In genomic region chr11:69295995-69296889, GRCh38 we compare ENCODE assay signal across 10 cellular contexts. TPM values are rescaled to one million over a fixed set of nuclear protein-coding genes. Genes with fewer than 3 reads are reported as not detected.
DNase-seq lines count a peak whose midpoint lies in the region; ATAC-seq and FAIRE-seq lines count a peak whose summit lies in the region.
"Had no signal": no experiment of that assay in that cellular context is flagged by ENCODE, and none has a peak within 500 bp of the region (broad histone marks: within the 10 kb centered on the region; RNA-seq: fewer than 3 reads in every experiment).

No MANE protein-coding gene starts in this region.

- H3K4me3 Mint-ChIP-seq in T-helper 2 cell treated with Interferon-gamma antibody and Interleukin-4, amounts not matched to agents 5 μg/mL and 100 μg/mL, for 36 hours = peak overlapping the region; percentile 88
- no peak overlapping the region for H3K4me3 Mint-ChIP-seq in activated naive CD4-positive, alpha-beta T cell treated with anti-CD3 and anti-CD28 coated beads for 36 hours

- no peak for DNase-seq in T-helper 2 cell treated with Interferon-gamma antibody and Interleukin-4, amounts not matched to agents 5 μg/mL and 100 μg/mL, for 36 hours (ENCODE audit: low spot score)
- no peak for DNase-seq in T-helper 2 cell
- DNase-seq in T1000 (lab: John Stamatoyannopoulos, UW) = peak; percentile 47
- DNase-seq in left cardiac atrium = peak; percentile 79
- DNase-seq in stromal cell of bone marrow (ENCODE audit: low read depth) = peak; percentile 69
- no peak for DNase-seq in activated naive CD4-positive, alpha-beta T cell treated with anti-CD3 and anti-CD28 coated beads for 36 hours
- no peak for DNase-seq in NCI-H748 treated with DMSO at 0.1 percent for 48 hours (lab: John Stamatoyannopoulos, UW)
- DNase-seq in RCC 7860 (ENCODE audit: low spot score) = no peak

- CTCF ChIA-PET in activated naive CD4-positive, alpha-beta T cell treated with anti-CD3 and anti-CD28 coated beads for 36 hours (lab: Charles Lee) = interaction anchor here (0.6 to 0.7 kb wide), 3 partner anchors 174 to 387 kb away, joined by 3 read pairs; no protein-coding TSS in a partner anchor

- peaks cover 54% of the 10 kb centered on the region for H3K4me1 Mint-ChIP-seq in T-helper 2 cell treated with Interferon-gamma antibody and Interleukin-4, amounts not matched to agents 5 μg/mL and 100 μg/mL, for 36 hours (ENCODE audit: low read depth)
- H3K4me1 Mint-ChIP-seq in activated naive CD4-positive, alpha-beta T cell treated with anti-CD3 and anti-CD28 coated beads for 36 hours (ENCODE audit: low read depth) = peaks cover 40% of the 10 kb centered on the region

- FAIRE-seq in RCC 7860 (lab: Jason Lieb, UNC) = no peak
- FAIRE-seq: endometrium, HTR-8/SVneo had no signal

- peaks cover 6% of the 10 kb centered on the region for H3K9me3 Mint-ChIP-seq in T-helper 2 cell treated with Interferon-gamma antibody and Interleukin-4, amounts not matched to agents 5 μg/mL and 100 μg/mL, for 36 hours
- H3K9me3 Mint-ChIP-seq in activated naive CD4-positive, alpha-beta T cell treated with anti-CD3 and anti-CD28 coated beads for 36 hours = no peaks in the 10 kb centered on the region

- intact Hi-C loops in left cardiac atrium (cut with DNase I) = loop anchor here in 1 of 2 donors (2.0 kb wide), 1 partner anchor 173 kb away; no protein-coding TSS in a partner anchor
- intact Hi-C loops in activated naive CD4-positive, alpha-beta T cell treated with anti-CD3 and anti-CD28 coated beads for 36 hours (cut with micrococcal nuclease) = loop anchor here (2.0 to 5.0 kb wide), 2 partner anchors 56 to 251 kb away; no protein-coding TSS in a partner anchor

- peak overlapping the region; percentile 96 for H3K27ac Mint-ChIP-seq in T-helper 2 cell treated with Interferon-gamma antibody and Interleukin-4, amounts not matched to agents 5 μg/mL and 100 μg/mL, for 36 hours
- no peak overlapping the region for H3K27ac Mint-ChIP-seq in activated naive CD4-positive, alpha-beta T cell treated with anti-CD3 and anti-CD28 coated beads for 36 hours

- peaks cover 4% of the 10 kb centered on the region for H3K27me3 Mint-ChIP-seq in T-helper 2 cell treated with Interferon-gamma antibody and Interleukin-4, amounts not matched to agents 5 μg/mL and 100 μg/mL, for 36 hours (ENCODE audit: low read depth)
- H3K27me3 Mint-ChIP-seq in activated naive CD4-positive, alpha-beta T cell treated with anti-CD3 and anti-CD28 coated beads for 36 hours (ENCODE audit: low read depth) = no peaks in the 10 kb centered on the region

- ATAC-seq in left cardiac atrium = peak; percentile 5 to 25

- no peaks in the 10 kb centered on the region for H3K36me3 Mint-ChIP-seq in T-helper 2 cell treated with Interferon-gamma antibody and Interleukin-4, amounts not matched to agents 5 μg/mL and 100 μg/mL, for 36 hours (ENCODE audit: low read depth)
- no peaks in the 10 kb centered on the region for H3K36me3 Mint-ChIP-seq in activated naive CD4-positive, alpha-beta T cell treated with anti-CD3 and anti-CD28 coated beads for 36 hours (ENCODE audit: low read depth)

RNA-seq across cellular contexts. Expression of gene MYEOV, which starts 2.3 kb away (rescaled TPM):
- total RNA-seq in left cardiac atrium = 1 to 10 TPM in 1 of 2 donors, under 1 TPM in 1; 0.16 to 2.9 TPM
- total RNA-seq in activated naive CD4-positive, alpha-beta T cell treated with anti-CD3 and anti-CD28 coated beads for 36 hours = under 1 TPM in 1 of 2 experiments, not detected in 1; 0.35 TPM

Comparison
In these comparisons a context has a peak if more than half of its experiments do, and no peak if none do; other contexts are left out.
1. DNase-seq: peak in T1000 (single experiment), left cardiac atrium (single experiment) and stromal cell of bone marrow (single experiment); none in T-helper 2 cell treated with Interferon-gamma antibody and Interleukin-4, amounts not matched to agents 5 μg/mL and 100 μg/mL, for 36 hours (single experiment), T-helper 2 cell (0 of 5), activated naive CD4-positive, alpha-beta T cell treated with anti-CD3 and anti-CD28 coated beads for 36 hours (single experiment), NCI-H748 treated with DMSO at 0.1 percent for 48 hours (single experiment) and RCC 7860 (single experiment).